Comparison of ENCODE assay signal across 20 cellular contexts in genomic region chr1:15008783-15009709, GRCh38.
DNase-seq lines count a peak whose midpoint lies in the region; ATAC-seq and TF ChIP-seq lines count a peak whose summit lies in the region.
"Had no signal": no experiment of that assay in that cellular context is flagged by ENCODE, and none has a peak within 500 bp of the region (broad histone marks: within the 10 kb centered on the region; RNA-seq: fewer than 3 reads in every experiment).

No MANE protein-coding gene starts in this region.

- TF ChIP-seq CTCF in heart right ventricle (IDR thresholded peaks at IDR 0.05) (no peak), upper lobe of right lung (IDR thresholded peaks at IDR 0.05) (no peak)

- H3K4me3 ChIP-seq in heart right ventricle (no peak overlapping the region), mesodermal cell (ENCODE audit: extremely low read depth, insufficient read depth, low read length, poor library complexity, severe bottlenecking) (no peak overlapping the region), upper lobe of right lung (no peak overlapping the region)
- H3K4me3 ChIP-seq: cardiac muscle cell, HAP-1, PC-9 had no signal

- intact Hi-C loops in heart right ventricle (cut with DNase I) (no loop called here), cardiac septum (cut with DNase I) (no loop called here), upper lobe of right lung (cut with DNase I) (no loop called here), left colon (cut with DNase I, micrococcal nuclease) (no loop called here)

- WGBS in heart right ventricle, 2 donors: 63 to 65% methylated on average over 19 of the region's 19 CpGs
- WGBS in mesodermal cell (ENCODE audit: insufficient coverage in 2 of 2), 2 experiments: 83 to 86% methylated on average over 16 to 19 of the region's 19 CpGs

- H3K36me3 ChIP-seq in heart right ventricle (no peaks in the 10 kb centered on the region), mesodermal cell (ENCODE audit: control insufficient read depth, insufficient read depth, low read length) (no peaks in the 10 kb centered on the region), upper lobe of right lung (no peaks in the 10 kb centered on the region)
- H3K36me3 ChIP-seq: cardiac muscle cell, HAP-1 had no signal

- H3K27me3 ChIP-seq in heart right ventricle (no peaks in the 10 kb centered on the region), upper lobe of right lung (no peaks in the 10 kb centered on the region)
- H3K27me3 ChIP-seq: cardiac muscle cell had no signal

- peak in 5 of 8 donors; percentile 32 to 74 (median 57) for ATAC-seq in heart right ventricle
- ATAC-seq in upper lobe of right lung: peak; percentile 59
- no peak for ATAC-seq in HG03442 (IDR thresholded peaks at IDR 0.05; ENCODE audit: unreplicated experiment)
- no peak for ATAC-seq in left colon
- ATAC-seq: activated CD8-positive, alpha-beta T cell treated with anti-CD3 and anti-CD28 coated beads, Interleukin-2, amount 10 ng/mL, durations not matched to agents 7 days and 5 days; stimulated activated naive CD8-positive, alpha-beta T cell treated with anti-CD3 and anti-CD28 coated beads, Interleukin-15, Interleukin-2, amounts not matched to agents 100 U/mL and 50 U/mL, for 24 hours had no signal

- H3K9me3 ChIP-seq in heart right ventricle (peaks cover 0 to 13% (median 0%) of the 10 kb centered on the region in 11 donors), mesodermal cell (ENCODE audit: control insufficient read depth, low read length) (no peaks in the 10 kb centered on the region), upper lobe of right lung (no peaks in the 10 kb centered on the region)
- H3K9me3 ChIP-seq: HAP-1 had no signal

- H3K4me1 ChIP-seq in heart right ventricle: peaks cover 0 to 30% (median 21%) of the 10 kb centered on the region in 9 donors
- peaks cover 21% of the 10 kb centered on the region for H3K4me1 ChIP-seq in mesodermal cell (ENCODE audit: control insufficient read depth, insufficient read depth, low read length, poor library complexity, severe bottlenecking)
- H3K4me1 ChIP-seq in upper lobe of right lung: peaks cover 28% of the 10 kb centered on the region
- H3K4me1 ChIP-seq: HAP-1 had no signal

- no peak for DNase-seq in heart right ventricle
- DNase-seq in cardiac septum (ENCODE audit: low spot score): no peak
- peak; percentile 28 for DNase-seq in fibroblast of peridontal ligament (ENCODE audit: extremely low read depth)
- DNase-seq in upper lobe of right lung: no peak
- DNase-seq in left colon: no peak
- DNase-seq in stimulated activated CD4-positive, alpha-beta T cell treated with anti-CD3 and anti-CD28 coated beads, Interleukin-4, amount 100 ng/mL, for 1 hour: no peak
- DNase-seq: ACHN; activated CD8-positive, alpha-beta T cell treated with anti-CD3 and anti-CD28 coated beads, Interleukin-2, amount 10 ng/mL, durations not matched to agents 7 days and 5 days; activated effector memory CD4-positive, alpha-beta T cell treated with anti-CD3 and anti-CD28 coated beads, Interleukin-2, amount 50 U/mL, for 16 hours; endodermal cell; glutamatergic neuron; NCI-H146; nephron progenitor cell; PC-9; small intestine; stimulated activated naive CD8-positive, alpha-beta T cell treated with anti-CD3 and anti-CD28 coated beads, Interleukin-15, Interleukin-2, amounts not matched to agents 100 U/mL and 50 U/mL, for 24 hours had no signal

- H3K27ac ChIP-seq in heart right ventricle: peak overlapping the region in 8 of 10 donors; percentile 1 to 71 (median 45)
- peak overlapping the region; percentile 53 for H3K27ac ChIP-seq in mesodermal cell (ENCODE audit: low read depth, low read length, severe bottlenecking)
- peak overlapping the region; percentile 55 for H3K27ac ChIP-seq in upper lobe of right lung
- H3K27ac ChIP-seq: cardiac muscle cell, PC-9 had no signal

Comparison
In these comparisons a context has a peak if more than half of its experiments do, and no peak if none do; other contexts are left out.
1. ATAC-seq: peak in heart right ventricle (5 of 8) and upper lobe of right lung (single experiment); none in HG03442 (single experiment) and left colon (single experiment).
2. Peak in every context shown above with its lines, with median percentiles within 50 percentile points of each other: H3K27ac ChIP-seq.